Comparison of ENCODE assay signal across 21 cellular contexts in the genomic region with DNA sequence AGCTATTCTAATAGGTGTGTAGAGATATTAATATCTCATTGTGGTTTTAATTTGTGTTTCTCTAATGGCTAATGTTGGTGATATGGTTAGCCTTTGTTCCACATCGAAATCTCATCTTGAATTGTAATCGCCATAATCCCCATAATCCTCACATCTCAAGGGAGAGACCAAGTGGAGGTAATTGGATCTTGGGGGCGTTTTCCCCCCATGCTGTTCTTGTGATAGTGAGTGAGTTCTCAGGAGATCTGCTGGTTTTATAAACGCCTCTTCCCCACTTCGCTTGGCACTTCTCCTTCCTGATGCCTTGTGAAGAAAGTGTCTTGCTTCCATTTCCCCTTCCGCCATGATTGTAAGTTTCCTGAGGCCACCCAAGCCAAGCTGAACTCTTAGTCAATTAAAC.
"Had no signal": no experiment of that assay in that cellular context is flagged by ENCODE, and none has a peak within 500 bp of the region (broad histone marks: within the 10 kb centered on the region; RNA-seq: fewer than 3 reads in every experiment).

No MANE protein-coding gene starts in this region.

- ATAC-seq: HepG2, T-cell had no signal

- DNase-seq: IMR-90, Karpas-422, KG1, MG63, NCI-H1092, NCI-H1105 treated with DMSO at 0.1 percent for 48 hours, NCI-H1417 treated with DMSO at 0.1 percent for 48 hours, NCI-H146, NCI-H1694 treated with DMSO at 0.1 percent for 48 hours, NCI-H1930, NCI-H2081, NCI-H2107, NCI-H2227 treated with DMSO at 0.1 percent for 48 hours, NCI-H526, RPMI8226, SHP77, SK-N-SH, SW 1271, T-cell had no signal

- H3K9me3 ChIP-seq: MG63, SK-N-SH had no signal

- H3K27ac Mint-ChIP-seq: T-cell had no signal

- H3K27me3 ChIP-seq: MG63 had no signal

- H3K4me3 Mint-ChIP-seq: T-cell had no signal

- H3K27me3 Mint-ChIP-seq: T-cell had no signal

- H3K36me3 Mint-ChIP-seq: T-cell had no signal

- FAIRE-seq: HepG2, RCC 7860 had no signal

- H3K36me3 ChIP-seq: MG63 had no signal

- H3K4me3 ChIP-seq: MG63 had no signal

- H3K9ac ChIP-seq: SK-N-SH had no signal

- H3K4me1 Mint-ChIP-seq: T-cell had no signal
